ENCODE assay signal across 8 cellular contexts in genomic region chr2:55431982-55432627, GRCh38. TPM values are rescaled to one million over a fixed set of nuclear protein-coding genes. Genes with fewer than 3 reads are reported as not detected.
DNase-seq lines count a peak whose midpoint lies in the region; ATAC-seq and TF ChIP-seq lines count a peak whose summit lies in the region.

No MANE protein-coding gene starts in this region.

- no peak overlapping the region for H3K27ac ChIP-seq in CD4-positive, alpha-beta memory T cell (ENCODE audit: low read depth, low read length)
- no peak overlapping the region for H3K27ac ChIP-seq in liver (ENCODE audit: low read depth in 1 of 2, low read length in 2 of 2)
- no peak overlapping the region for H3K27ac ChIP-seq in effector memory CD4-positive, alpha-beta T cell (ENCODE audit: insufficient read depth, low read length, poor library complexity, severe bottlenecking)

- 37% methylated on average over 3 of the region's 3 CpGs for WGBS in liver

- peak; percentile 91 to 93 for TF ChIP-seq RAD21 in liver (IDR thresholded peaks at IDR 0.05)

- H3K27me3 Mint-ChIP-seq in CD4-positive, alpha-beta memory T cell: peaks cover 0 to 3% of the 10 kb centered on the region in 2 donors
- H3K27me3 Mint-ChIP-seq in central memory CD8-positive, alpha-beta T cell: peaks cover 9% of the 10 kb centered on the region

- POLR2A ChIA-PET in CD4-positive, alpha-beta memory T cell (lab: Charles Lee; ENCODE audit: partially characterized antibody): interaction anchor here (0.7 to 2.2 kb wide), 2 partner anchors 12 to 73 kb away, joined by 3 to 11 read pairs; partner anchors contain the start of gene CCDC88A

- H3K9me3 ChIP-seq in CD4-positive, alpha-beta memory T cell (ENCODE audit: control insufficient read depth in 1 of 2, low read length in 2 of 2): no peaks in the 10 kb centered on the region
- H3K9me3 ChIP-seq in liver (ENCODE audit: control insufficient read depth in 4 of 4, low read length in 3 of 4): no peaks in the 10 kb centered on the region
- H3K9me3 ChIP-seq in effector memory CD4-positive, alpha-beta T cell (ENCODE audit: control insufficient read depth, low read length): no peaks in the 10 kb centered on the region

- H3K4me1 Mint-ChIP-seq in CD4-positive, alpha-beta memory T cell: peaks cover 0 to 5% (median 2%) of the 10 kb centered on the region in 4 donors
- H3K4me1 Mint-ChIP-seq in central memory CD8-positive, alpha-beta T cell: no peaks in the 10 kb centered on the region

- no peak overlapping the region for H3K4me3 Mint-ChIP-seq in CD4-positive, alpha-beta memory T cell
- H3K4me3 Mint-ChIP-seq in central memory CD8-positive, alpha-beta T cell: no peak overlapping the region

- no peak overlapping the region for H3K4me3 ChIP-seq in CD4-positive, alpha-beta memory T cell (ENCODE audit: low read length in 2 of 2)
- H3K4me3 ChIP-seq in NB4 (ENCODE audit: low read depth, low read length): no peak overlapping the region
- H3K4me3 ChIP-seq in liver (ENCODE audit: low read depth in 1 of 3, low read length in 3 of 3): no peak overlapping the region
- no peak overlapping the region for H3K4me3 ChIP-seq in effector memory CD4-positive, alpha-beta T cell (ENCODE audit: insufficient read depth, low read depth, low read length, poor library complexity, severe bottlenecking)

- peak in 4 of 5 donors; percentile 27 to 45 (median 35) for DNase-seq in CD4-positive, alpha-beta memory T cell
- DNase-seq in NB4 (ENCODE audit: low read depth): peak; percentile 64
- DNase-seq in central memory CD8-positive, alpha-beta T cell (ENCODE audit: low spot score in 2 of 2): no peak
- DNase-seq in stimulated activated CD4-positive, alpha-beta T cell treated with anti-CD3 and anti-CD28 coated beads, Interleukin-4, amount 100 ng/mL, for 24 hours: no peak
- no peak for DNase-seq in effector CD4-positive, alpha-beta T cell
- no peak for DNase-seq in effector memory CD4-positive, alpha-beta T cell

- H3K27ac Mint-ChIP-seq in CD4-positive, alpha-beta memory T cell: peak overlapping the region in 1 of 7 donors; percentile 48
- no peak overlapping the region for H3K27ac Mint-ChIP-seq in central memory CD8-positive, alpha-beta T cell (ENCODE audit: low read depth)

- peak; percentile 67 for ATAC-seq in GM19372 (IDR thresholded peaks at IDR 0.05; ENCODE audit: low read depth, unreplicated experiment)
- ATAC-seq in central memory CD8-positive, alpha-beta T cell (replicated peaks; ENCODE audit: extremely low read depth, poor library complexity, severe bottlenecking): peak; percentile 52

- peak overlapping the region in 1 of 2 donors; percentile 63 for H3K9ac ChIP-seq in liver (ENCODE audit: low read depth in 1 of 2, low read length in 2 of 2)

- peak; percentile 54 for TF ChIP-seq CTCF in NB4 (IDR thresholded peaks at IDR 0.05; ENCODE audit: low read depth, low read length)
- peak; percentile 59 for TF ChIP-seq CTCF in liver (IDR thresholded peaks at IDR 0.05; ENCODE audit: low read depth, low read length, missing input control)

- no peaks in the 10 kb centered on the region for H3K9me3 Mint-ChIP-seq in CD4-positive, alpha-beta memory T cell
- no peaks in the 10 kb centered on the region for H3K9me3 Mint-ChIP-seq in central memory CD8-positive, alpha-beta T cell

- H3K36me3 Mint-ChIP-seq in CD4-positive, alpha-beta memory T cell: no peaks in the 10 kb centered on the region
- H3K36me3 Mint-ChIP-seq in central memory CD8-positive, alpha-beta T cell (ENCODE audit: insufficient read depth): peaks cover 2% of the 10 kb centered on the region

- no peaks in the 10 kb centered on the region for H3K27me3 ChIP-seq in CD4-positive, alpha-beta memory T cell (ENCODE audit: insufficient read depth, low read length)
- H3K27me3 ChIP-seq in liver (ENCODE audit: control insufficient read depth in 4 of 4, insufficient read depth in 4 of 4, low read length in 3 of 4): no peaks in the 10 kb centered on the region
- H3K27me3 ChIP-seq in effector memory CD4-positive, alpha-beta T cell (replicated peaks; ENCODE audit: control insufficient read depth, insufficient read depth, low read length, poor library complexity, severe bottlenecking): no peaks in the 10 kb centered on the region

- intact Hi-C loops in CD4-positive, alpha-beta memory T cell (cut with micrococcal nuclease): loop anchor here (2.0 kb wide), 2 partner anchors 163 to 417 kb away; partner anchors contain the start of gene MTIF2

- no peaks in the 10 kb centered on the region for H3K36me3 ChIP-seq in CD4-positive, alpha-beta memory T cell (ENCODE audit: insufficient read depth, low read length)
- no peaks in the 10 kb centered on the region for H3K36me3 ChIP-seq in liver (ENCODE audit: control insufficient read depth in 4 of 4, insufficient read depth in 3 of 4, low read depth in 1 of 4, low read length in 3 of 4)
- H3K36me3 ChIP-seq in effector memory CD4-positive, alpha-beta T cell (ENCODE audit: control insufficient read depth, insufficient read depth, low read length): no peaks in the 10 kb centered on the region

- CTCF ChIA-PET in CD4-positive, alpha-beta memory T cell (lab: Charles Lee; ENCODE audit: partially characterized antibody): interaction anchor here (0.7 to 1.9 kb wide), 6 partner anchors 9 to 429 kb away, joined by 3 to 5 read pairs (median 3); partner anchors contain the start of gene CFAP36

- no peak for TF ChIP-seq POLR2A in NB4 (IDR thresholded peaks at IDR 0.05; ENCODE audit: extremely low read depth, insufficient read length)

- H3K4me1 ChIP-seq in CD4-positive, alpha-beta memory T cell (ENCODE audit: insufficient read depth, low read length): no peaks in the 10 kb centered on the region
- H3K4me1 ChIP-seq in liver (ENCODE audit: control insufficient read depth in 4 of 4, insufficient read depth in 4 of 4, low read length in 3 of 4): peaks cover 0 to 3% (median 0%) of the 10 kb centered on the region in 4 donors
- no peaks in the 10 kb centered on the region for H3K4me1 ChIP-seq in effector memory CD4-positive, alpha-beta T cell (ENCODE audit: control insufficient read depth, insufficient read depth, low read length, poor library complexity, severe bottlenecking)

TF ChIP-seq in liver, 16 proteins besides CTCF, POLR2A, EP300 and RAD21:
- no peak for TF ChIP-seq RXRA (IDR thresholded peaks at IDR 0.05)

RNA-seq across cellular contexts. Expression of gene CCDC88A, which starts 12.4 kb away (rescaled TPM):
- 10 to 100 TPM; 18.7 to 19.1 TPM for total RNA-seq in CD4-positive, alpha-beta memory T cell
- 1 to 10 TPM in 1 of 2 donors, under 1 TPM in 1; 0.53 to 8.9 TPM for polyA plus RNA-seq in CD4-positive, alpha-beta memory T cell
- total RNA-seq in liver: 10 to 100 TPM; 20.3 to 31.0 TPM
- polyA plus RNA-seq in liver: 10 to 100 TPM in 1 of 2 donors, 1 to 10 TPM in 1; 4.0 to 10.7 TPM

Comparison
In these comparisons a context has a peak if more than half of its experiments do, and no peak if none do; other contexts are left out.
1. DNase-seq: peak in CD4-positive, alpha-beta memory T cell (4 of 5) and NB4 (single experiment); none in central memory CD8-positive, alpha-beta T cell (0 of 2), stimulated activated CD4-positive, alpha-beta T cell treated with anti-CD3 and anti-CD28 coated beads, Interleukin-4, amount 100 ng/mL, for 24 hours (single experiment), effector CD4-positive, alpha-beta T cell (single experiment) and effector memory CD4-positive, alpha-beta T cell (0 of 3).